In the genomic region with DNA sequence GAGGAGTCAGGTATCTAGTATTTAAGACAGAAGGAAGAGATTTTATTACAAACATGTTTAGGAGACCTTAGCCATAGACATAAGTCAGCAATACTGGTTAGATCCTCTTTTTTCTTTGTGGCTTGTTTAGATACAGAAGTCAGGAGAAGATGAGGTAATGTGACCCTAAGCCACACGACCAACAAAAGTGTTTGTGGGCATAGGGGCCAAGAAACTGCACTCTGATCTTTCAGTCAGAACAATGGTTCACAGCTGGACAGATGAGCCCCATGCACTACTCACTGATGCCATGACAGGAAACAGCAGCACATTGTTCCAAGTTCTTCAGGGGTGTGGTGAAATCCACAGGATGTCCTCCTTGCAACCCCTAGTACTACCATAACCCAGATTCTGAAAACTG, we compare ENCODE assay signal across 1 cellular context.
TF ChIP-seq lines count a peak whose summit lies in the region.

No MANE protein-coding gene starts in this region.

TF ChIP-seq in K562, 482 proteins besides CTCF, POLR2A, EP300 and RAD21 (continued from another document):
- TF ChIP-seq, protein P1, sequence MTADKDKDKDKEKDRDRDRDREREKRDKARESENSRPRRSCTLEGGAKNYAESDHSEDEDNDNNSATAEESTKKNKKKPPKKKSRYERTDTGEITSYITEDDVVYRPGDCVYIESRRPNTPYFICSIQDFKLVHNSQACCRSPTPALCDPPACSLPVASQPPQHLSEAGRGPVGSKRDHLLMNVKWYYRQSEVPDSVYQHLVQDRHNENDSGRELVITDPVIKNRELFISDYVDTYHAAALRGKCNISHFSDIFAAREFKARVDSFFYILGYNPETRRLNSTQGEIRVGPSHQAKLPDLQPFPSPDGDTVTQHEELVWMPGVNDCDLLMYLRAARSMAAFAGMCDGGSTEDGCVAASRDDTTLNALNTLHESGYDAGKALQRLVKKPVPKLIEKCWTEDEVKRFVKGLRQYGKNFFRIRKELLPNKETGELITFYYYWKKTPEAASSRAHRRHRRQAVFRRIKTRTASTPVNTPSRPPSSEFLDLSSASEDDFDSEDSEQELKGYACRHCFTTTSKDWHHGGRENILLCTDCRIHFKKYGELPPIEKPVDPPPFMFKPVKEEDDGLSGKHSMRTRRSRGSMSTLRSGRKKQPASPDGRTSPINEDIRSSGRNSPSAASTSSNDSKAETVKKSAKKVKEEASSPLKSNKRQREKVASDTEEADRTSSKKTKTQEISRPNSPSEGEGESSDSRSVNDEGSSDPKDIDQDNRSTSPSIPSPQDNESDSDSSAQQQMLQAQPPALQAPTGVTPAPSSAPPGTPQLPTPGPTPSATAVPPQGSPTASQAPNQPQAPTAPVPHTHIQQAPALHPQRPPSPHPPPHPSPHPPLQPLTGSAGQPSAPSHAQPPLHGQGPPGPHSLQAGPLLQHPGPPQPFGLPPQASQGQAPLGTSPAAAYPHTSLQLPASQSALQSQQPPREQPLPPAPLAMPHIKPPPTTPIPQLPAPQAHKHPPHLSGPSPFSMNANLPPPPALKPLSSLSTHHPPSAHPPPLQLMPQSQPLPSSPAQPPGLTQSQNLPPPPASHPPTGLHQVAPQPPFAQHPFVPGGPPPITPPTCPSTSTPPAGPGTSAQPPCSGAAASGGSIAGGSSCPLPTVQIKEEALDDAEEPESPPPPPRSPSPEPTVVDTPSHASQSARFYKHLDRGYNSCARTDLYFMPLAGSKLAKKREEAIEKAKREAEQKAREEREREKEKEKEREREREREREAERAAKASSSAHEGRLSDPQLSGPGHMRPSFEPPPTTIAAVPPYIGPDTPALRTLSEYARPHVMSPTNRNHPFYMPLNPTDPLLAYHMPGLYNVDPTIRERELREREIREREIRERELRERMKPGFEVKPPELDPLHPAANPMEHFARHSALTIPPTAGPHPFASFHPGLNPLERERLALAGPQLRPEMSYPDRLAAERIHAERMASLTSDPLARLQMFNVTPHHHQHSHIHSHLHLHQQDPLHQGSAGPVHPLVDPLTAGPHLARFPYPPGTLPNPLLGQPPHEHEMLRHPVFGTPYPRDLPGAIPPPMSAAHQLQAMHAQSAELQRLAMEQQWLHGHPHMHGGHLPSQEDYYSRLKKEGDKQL (CRISPR knock-in tag; IDR thresholded peaks at IDR 0.05; ENCODE audit: borderline replicate concordance): no peak
- TF ChIP-seq ETV6 (IDR thresholded peaks at IDR 0.05; ENCODE audit: borderline replicate concordance in 1 of 2, low read depth in 2 of 2, low read length in 1 of 2) (no peak), ETV6 (CRISPR knock-in tag; IDR thresholded peaks at IDR 0.05; ENCODE audit: borderline replicate concordance) (no peak)
